ENCODE assay signal across 8 cellular contexts in genomic region chr1:152047954-152048640, GRCh38. TPM values are rescaled to one million over a fixed set of nuclear protein-coding genes. Genes with fewer than 3 reads are reported as not detected.
A peak's percentile ranks its signal among the peaks of the same experiment; 100 is the strongest.
DNase-seq lines count a peak whose midpoint lies in the region; ATAC-seq lines count a peak whose summit lies in the region.

No MANE protein-coding gene starts in this region.

- DNase-seq in NCI-H1694 treated with DMSO at 0.1 percent for 48 hours (lab: John Stamatoyannopoulos, UW) (peak; percentile 49), NCI-H1694 (lab: John Stamatoyannopoulos, UW) (no peak), NCI-H2171 (lab: John Stamatoyannopoulos, UW) (peak; percentile 57), cerebellar cortex (ENCODE audit: low spot score) (peak; percentile 65), left colon (peak; percentile 91 to 95)
- DNase-seq in stimulated activated CD4-positive, alpha-beta T cell treated with anti-CD3 and anti-CD28 coated beads, Interleukin-1b, Interleukin-23, amount 100 ng/mL, for 4 hours (ENCODE audit: low read depth in 2 of 2): peak; percentile 65 to 68

- intact Hi-C loops in left colon (cut with DNase I, micrococcal nuclease): no loop called here

- ATAC-seq in HG02759 (IDR thresholded peaks at IDR 0.05; ENCODE audit: unreplicated experiment) (peak; percentile 91), left colon (peak; percentile 86)
- peak; percentile 96 for ATAC-seq in activated CD4-positive, CD25-positive, alpha-beta regulatory T cell treated with anti-CD3 and anti-CD28 coated beads, Interleukin-2, amount 50 U/mL, for 24 hours

RNA-seq across cellular contexts. Expression of gene S100A11, which starts 11.3 kb away (rescaled TPM):
- 100 to 1,000 TPM; 115 to 178 TPM for total RNA-seq in left colon

RNA-seq across cellular contexts. Expression of gene TCHHL1, which starts 40.8 kb away (rescaled TPM):
- total RNA-seq in left colon: not detected

RNA-seq across cellular contexts. Expression of gene S100A10, which starts 54.4 kb away (rescaled TPM):
- total RNA-seq in left colon: 1,000 to 10,000 TPM; 1,029 to 1,322 TPM
